ENCODE assay signal across 1 cellular context in the genomic region with DNA sequence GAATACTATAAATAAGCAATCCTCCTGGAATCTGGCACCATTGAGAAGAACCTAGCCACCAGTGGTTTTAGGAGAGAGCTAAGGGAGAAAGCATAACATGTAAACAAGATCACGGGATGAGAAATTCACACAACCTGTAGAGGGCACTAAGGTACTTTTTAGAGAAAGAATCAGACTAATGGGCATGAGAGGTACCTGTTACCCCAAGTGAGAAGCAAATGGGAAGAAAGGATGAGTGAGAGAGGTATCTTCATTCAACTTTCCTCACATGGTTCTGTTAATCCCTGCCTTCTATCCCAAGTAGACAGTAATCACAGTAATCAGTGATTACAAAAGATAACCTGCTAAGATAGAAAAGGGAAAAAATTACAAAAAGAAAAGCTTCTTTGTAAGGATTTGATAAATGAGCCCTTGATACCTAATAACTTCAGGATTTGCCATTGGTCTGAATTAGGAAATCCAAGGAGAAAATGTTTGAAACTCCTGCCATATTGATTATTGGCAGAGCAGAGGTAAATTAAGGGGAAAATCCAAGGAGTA.
TF ChIP-seq lines count a peak whose summit lies in the region.

No MANE protein-coding gene starts in this region.

TF ChIP-seq in GM12878, 131 proteins besides CTCF, POLR2A, EP300 and RAD21 (continued from another document and continues in another):
- TF ChIP-seq, protein P1, sequence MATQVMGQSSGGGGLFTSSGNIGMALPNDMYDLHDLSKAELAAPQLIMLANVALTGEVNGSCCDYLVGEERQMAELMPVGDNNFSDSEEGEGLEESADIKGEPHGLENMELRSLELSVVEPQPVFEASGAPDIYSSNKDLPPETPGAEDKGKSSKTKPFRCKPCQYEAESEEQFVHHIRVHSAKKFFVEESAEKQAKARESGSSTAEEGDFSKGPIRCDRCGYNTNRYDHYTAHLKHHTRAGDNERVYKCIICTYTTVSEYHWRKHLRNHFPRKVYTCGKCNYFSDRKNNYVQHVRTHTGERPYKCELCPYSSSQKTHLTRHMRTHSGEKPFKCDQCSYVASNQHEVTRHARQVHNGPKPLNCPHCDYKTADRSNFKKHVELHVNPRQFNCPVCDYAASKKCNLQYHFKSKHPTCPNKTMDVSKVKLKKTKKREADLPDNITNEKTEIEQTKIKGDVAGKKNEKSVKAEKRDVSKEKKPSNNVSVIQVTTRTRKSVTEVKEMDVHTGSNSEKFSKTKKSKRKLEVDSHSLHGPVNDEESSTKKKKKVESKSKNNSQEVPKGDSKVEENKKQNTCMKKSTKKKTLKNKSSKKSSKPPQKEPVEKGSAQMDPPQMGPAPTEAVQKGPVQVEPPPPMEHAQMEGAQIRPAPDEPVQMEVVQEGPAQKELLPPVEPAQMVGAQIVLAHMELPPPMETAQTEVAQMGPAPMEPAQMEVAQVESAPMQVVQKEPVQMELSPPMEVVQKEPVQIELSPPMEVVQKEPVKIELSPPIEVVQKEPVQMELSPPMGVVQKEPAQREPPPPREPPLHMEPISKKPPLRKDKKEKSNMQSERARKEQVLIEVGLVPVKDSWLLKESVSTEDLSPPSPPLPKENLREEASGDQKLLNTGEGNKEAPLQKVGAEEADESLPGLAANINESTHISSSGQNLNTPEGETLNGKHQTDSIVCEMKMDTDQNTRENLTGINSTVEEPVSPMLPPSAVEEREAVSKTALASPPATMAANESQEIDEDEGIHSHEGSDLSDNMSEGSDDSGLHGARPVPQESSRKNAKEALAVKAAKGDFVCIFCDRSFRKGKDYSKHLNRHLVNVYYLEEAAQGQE (IDR thresholded peaks at IDR 0.05; ENCODE audit: low read depth, low read length), result no peak
- TF ChIP-seq RCOR1 (conservative IDR thresholded peaks at IDR 0.05; ENCODE audit: low read depth, low read length), result 0 out of 2 replicates have a peak, but pooled peaks have one; percentile 49
- TF ChIP-seq, protein P2, sequence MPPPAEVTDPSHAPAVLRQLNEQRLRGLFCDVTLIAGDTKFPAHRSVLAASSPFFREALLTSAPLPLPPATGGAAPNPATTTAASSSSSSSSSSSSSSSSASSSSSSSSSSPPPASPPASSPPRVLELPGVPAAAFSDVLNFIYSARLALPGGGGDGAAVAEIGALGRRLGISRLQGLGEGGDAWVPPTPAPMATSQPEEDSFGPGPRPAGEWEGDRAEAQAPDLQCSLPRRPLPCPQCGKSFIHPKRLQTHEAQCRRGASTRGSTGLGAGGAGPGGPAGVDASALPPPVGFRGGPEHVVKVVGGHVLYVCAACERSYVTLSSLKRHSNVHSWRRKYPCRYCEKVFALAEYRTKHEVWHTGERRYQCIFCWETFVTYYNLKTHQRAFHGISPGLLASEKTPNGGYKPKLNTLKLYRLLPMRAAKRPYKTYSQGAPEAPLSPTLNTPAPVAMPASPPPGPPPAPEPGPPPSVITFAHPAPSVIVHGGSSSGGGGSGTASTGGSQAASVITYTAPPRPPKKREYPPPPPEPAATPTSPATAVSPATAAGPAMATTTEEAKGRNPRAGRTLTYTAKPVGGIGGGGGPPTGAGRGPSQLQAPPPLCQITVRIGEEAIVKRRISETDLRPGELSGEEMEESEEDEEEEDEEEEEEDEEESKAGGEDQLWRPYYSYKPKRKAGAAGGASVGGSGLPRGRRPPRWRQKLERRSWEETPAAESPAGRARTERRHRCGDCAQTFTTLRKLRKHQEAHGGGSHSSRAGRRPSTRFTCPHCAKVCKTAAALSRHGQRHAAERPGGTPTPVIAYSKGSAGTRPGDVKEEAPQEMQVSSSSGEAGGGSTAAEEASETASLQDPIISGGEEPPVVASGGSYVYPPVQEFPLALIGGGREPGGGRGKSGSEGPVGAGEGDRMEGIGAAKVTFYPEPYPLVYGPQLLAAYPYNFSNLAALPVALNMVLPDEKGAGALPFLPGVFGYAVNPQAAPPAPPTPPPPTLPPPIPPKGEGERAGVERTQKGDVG (CRISPR knock-in tag; IDR thresholded peaks at IDR 0.05), result no peak
- TF ChIP-seq BMI1 (IDR thresholded peaks at IDR 0.05; ENCODE audit: borderline replicate concordance), result no peak
- no peak for TF ChIP-seq ZSCAN29 (IDR thresholded peaks at IDR 0.05)
- peak; percentile 58; the same call in 1 of the 2 replicates for TF ChIP-seq STAT3 (IDR thresholded peaks at IDR 0.05; ENCODE audit: low read depth, low read length)
- TF ChIP-seq, protein P3, sequence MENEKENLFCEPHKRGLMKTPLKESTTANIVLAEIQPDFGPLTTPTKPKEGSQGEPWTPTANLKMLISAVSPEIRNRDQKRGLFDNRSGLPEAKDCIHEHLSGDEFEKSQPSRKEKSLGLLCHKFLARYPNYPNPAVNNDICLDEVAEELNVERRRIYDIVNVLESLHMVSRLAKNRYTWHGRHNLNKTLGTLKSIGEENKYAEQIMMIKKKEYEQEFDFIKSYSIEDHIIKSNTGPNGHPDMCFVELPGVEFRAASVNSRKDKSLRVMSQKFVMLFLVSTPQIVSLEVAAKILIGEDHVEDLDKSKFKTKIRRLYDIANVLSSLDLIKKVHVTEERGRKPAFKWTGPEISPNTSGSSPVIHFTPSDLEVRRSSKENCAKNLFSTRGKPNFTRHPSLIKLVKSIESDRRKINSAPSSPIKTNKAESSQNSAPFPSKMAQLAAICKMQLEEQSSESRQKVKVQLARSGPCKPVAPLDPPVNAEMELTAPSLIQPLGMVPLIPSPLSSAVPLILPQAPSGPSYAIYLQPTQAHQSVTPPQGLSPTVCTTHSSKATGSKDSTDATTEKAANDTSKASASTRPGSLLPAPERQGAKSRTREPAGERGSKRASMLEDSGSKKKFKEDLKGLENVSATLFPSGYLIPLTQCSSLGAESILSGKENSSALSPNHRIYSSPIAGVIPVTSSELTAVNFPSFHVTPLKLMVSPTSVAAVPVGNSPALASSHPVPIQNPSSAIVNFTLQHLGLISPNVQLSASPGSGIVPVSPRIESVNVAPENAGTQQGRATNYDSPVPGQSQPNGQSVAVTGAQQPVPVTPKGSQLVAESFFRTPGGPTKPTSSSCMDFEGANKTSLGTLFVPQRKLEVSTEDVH (IDR thresholded peaks at IDR 0.05; ENCODE audit: low read depth, partially characterized antibody), result no peak
- TF ChIP-seq FOS (IDR thresholded peaks at IDR 0.05; ENCODE audit: borderline replicate concordance, extremely low read depth, insufficient read length), result no peak
- TF ChIP-seq, protein P4, sequence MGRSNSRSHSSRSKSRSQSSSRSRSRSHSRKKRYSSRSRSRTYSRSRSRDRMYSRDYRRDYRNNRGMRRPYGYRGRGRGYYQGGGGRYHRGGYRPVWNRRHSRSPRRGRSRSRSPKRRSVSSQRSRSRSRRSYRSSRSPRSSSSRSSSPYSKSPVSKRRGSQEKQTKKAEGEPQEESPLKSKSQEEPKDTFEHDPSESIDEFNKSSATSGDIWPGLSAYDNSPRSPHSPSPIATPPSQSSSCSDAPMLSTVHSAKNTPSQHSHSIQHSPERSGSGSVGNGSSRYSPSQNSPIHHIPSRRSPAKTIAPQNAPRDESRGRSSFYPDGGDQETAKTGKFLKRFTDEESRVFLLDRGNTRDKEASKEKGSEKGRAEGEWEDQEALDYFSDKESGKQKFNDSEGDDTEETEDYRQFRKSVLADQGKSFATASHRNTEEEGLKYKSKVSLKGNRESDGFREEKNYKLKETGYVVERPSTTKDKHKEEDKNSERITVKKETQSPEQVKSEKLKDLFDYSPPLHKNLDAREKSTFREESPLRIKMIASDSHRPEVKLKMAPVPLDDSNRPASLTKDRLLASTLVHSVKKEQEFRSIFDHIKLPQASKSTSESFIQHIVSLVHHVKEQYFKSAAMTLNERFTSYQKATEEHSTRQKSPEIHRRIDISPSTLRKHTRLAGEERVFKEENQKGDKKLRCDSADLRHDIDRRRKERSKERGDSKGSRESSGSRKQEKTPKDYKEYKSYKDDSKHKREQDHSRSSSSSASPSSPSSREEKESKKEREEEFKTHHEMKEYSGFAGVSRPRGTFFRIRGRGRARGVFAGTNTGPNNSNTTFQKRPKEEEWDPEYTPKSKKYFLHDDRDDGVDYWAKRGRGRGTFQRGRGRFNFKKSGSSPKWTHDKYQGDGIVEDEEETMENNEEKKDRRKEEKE (IDR thresholded peaks at IDR 0.05), result no peak
- TF ChIP-seq MYB (IDR thresholded peaks at IDR 0.05; ENCODE audit: borderline replicate concordance, low read depth, low read length), result no peak
- TF ChIP-seq IKZF2 (IDR thresholded peaks at IDR 0.05), result peak in 1 of 2 experiments; percentile 10; a peak in 1 of 4 replicates
- TF ChIP-seq, protein P5, sequence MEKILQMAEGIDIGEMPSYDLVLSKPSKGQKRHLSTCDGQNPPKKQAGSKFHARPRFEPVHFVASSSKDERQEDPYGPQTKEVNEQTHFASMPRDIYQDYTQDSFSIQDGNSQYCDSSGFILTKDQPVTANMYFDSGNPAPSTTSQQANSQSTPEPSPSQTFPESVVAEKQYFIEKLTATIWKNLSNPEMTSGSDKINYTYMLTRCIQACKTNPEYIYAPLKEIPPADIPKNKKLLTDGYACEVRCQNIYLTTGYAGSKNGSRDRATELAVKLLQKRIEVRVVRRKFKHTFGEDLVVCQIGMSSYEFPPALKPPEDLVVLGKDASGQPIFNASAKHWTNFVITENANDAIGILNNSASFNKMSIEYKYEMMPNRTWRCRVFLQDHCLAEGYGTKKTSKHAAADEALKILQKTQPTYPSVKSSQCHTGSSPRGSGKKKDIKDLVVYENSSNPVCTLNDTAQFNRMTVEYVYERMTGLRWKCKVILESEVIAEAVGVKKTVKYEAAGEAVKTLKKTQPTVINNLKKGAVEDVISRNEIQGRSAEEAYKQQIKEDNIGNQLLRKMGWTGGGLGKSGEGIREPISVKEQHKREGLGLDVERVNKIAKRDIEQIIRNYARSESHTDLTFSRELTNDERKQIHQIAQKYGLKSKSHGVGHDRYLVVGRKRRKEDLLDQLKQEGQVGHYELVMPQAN (conservative IDR thresholded peaks at IDR 0.05), result no peak
- TF ChIP-seq TCF7 (IDR thresholded peaks at IDR 0.05; ENCODE audit: borderline replicate concordance), result no peak
- no peak for TF ChIP-seq SREBF2 (IDR thresholded peaks at IDR 0.05; ENCODE audit: low read length)
- TF ChIP-seq, protein P6, sequence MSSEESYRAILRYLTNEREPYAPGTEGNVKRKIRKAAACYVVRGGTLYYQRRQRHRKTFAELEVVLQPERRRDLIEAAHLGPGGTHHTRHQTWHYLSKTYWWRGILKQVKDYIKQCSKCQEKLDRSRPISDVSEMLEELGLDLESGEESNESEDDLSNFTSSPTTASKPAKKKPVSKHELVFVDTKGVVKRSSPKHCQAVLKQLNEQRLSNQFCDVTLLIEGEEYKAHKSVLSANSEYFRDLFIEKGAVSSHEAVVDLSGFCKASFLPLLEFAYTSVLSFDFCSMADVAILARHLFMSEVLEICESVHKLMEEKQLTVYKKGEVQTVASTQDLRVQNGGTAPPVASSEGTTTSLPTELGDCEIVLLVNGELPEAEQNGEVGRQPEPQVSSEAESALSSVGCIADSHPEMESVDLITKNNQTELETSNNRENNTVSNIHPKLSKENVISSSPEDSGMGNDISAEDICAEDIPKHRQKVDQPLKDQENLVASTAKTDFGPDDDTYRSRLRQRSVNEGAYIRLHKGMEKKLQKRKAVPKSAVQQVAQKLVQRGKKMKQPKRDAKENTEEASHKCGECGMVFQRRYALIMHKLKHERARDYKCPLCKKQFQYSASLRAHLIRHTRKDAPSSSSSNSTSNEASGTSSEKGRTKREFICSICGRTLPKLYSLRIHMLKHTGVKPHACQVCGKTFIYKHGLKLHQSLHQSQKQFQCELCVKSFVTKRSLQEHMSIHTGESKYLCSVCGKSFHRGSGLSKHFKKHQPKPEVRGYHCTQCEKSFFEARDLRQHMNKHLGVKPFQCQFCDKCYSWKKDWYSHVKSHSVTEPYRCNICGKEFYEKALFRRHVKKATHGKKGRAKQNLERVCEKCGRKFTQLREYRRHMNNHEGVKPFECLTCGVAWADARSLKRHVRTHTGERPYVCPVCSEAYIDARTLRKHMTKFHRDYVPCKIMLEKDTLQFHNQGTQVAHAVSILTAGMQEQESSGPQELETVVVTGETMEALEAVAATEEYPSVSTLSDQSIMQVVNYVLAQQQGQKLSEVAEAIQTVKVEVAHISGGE (CRISPR knock-in tag; IDR thresholded peaks at IDR 0.05), result no peak
- TF ChIP-seq SP1 (IDR thresholded peaks at IDR 0.05; ENCODE audit: low read depth, low read length), result no peak
- no peak for TF ChIP-seq SPI1 (IDR thresholded peaks at IDR 0.05; ENCODE audit: borderline replicate concordance, insufficient read depth, low read depth, low read length)
- no peak for TF ChIP-seq GATAD2B (conservative IDR thresholded peaks at IDR 0.05; ENCODE audit: low read depth)
- TF ChIP-seq, protein P7, sequence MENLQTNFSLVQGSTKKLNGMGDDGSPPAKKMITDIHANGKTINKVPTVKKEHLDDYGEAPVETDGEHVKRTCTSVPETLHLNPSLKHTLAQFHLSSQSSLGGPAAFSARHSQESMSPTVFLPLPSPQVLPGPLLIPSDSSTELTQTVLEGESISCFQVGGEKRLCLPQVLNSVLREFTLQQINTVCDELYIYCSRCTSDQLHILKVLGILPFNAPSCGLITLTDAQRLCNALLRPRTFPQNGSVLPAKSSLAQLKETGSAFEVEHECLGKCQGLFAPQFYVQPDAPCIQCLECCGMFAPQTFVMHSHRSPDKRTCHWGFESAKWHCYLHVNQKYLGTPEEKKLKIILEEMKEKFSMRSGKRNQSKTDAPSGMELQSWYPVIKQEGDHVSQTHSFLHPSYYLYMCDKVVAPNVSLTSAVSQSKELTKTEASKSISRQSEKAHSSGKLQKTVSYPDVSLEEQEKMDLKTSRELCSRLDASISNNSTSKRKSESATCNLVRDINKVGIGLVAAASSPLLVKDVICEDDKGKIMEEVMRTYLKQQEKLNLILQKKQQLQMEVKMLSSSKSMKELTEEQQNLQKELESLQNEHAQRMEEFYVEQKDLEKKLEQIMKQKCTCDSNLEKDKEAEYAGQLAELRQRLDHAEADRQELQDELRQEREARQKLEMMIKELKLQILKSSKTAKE (IDR thresholded peaks at IDR 0.05; ENCODE audit: low read depth, poor library complexity, severe bottlenecking), result no peak
- no peak for TF ChIP-seq LARP7 (IDR thresholded peaks at IDR 0.05)
- TF ChIP-seq ZNF274 (IDR thresholded peaks at IDR 0.05; ENCODE audit: insufficient read depth, insufficient read length), result no peak
- no peak for TF ChIP-seq POU2F2 (IDR thresholded peaks at IDR 0.05; ENCODE audit: borderline replicate concordance, low read depth, low read length)
- TF ChIP-seq, protein P8, sequence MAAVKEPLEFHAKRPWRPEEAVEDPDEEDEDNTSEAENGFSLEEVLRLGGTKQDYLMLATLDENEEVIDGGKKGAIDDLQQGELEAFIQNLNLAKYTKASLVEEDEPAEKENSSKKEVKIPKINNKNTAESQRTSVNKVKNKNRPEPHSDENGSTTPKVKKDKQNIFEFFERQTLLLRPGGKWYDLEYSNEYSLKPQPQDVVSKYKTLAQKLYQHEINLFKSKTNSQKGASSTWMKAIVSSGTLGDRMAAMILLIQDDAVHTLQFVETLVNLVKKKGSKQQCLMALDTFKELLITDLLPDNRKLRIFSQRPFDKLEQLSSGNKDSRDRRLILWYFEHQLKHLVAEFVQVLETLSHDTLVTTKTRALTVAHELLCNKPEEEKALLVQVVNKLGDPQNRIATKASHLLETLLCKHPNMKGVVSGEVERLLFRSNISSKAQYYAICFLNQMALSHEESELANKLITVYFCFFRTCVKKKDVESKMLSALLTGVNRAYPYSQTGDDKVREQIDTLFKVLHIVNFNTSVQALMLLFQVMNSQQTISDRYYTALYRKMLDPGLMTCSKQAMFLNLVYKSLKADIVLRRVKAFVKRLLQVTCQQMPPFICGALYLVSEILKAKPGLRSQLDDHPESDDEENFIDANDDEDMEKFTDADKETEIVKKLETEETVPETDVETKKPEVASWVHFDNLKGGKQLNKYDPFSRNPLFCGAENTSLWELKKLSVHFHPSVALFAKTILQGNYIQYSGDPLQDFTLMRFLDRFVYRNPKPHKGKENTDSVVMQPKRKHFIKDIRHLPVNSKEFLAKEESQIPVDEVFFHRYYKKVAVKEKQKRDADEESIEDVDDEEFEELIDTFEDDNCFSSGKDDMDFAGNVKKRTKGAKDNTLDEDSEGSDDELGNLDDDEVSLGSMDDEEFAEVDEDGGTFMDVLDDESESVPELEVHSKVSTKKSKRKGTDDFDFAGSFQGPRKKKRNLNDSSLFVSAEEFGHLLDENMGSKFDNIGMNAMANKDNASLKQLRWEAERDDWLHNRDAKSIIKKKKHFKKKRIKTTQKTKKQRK (IDR thresholded peaks at IDR 0.05; ENCODE audit: low read depth, low read length), result no peak
- TF ChIP-seq BHLHE40 (IDR thresholded peaks at IDR 0.05; ENCODE audit: borderline replicate concordance in 1 of 2, low read depth in 2 of 2, low read length in 1 of 2), result peak; percentile 87 to 88
- peak; percentile 68; the same call in 1 of the 2 replicates for TF ChIP-seq SMC3 (IDR thresholded peaks at IDR 0.05; ENCODE audit: borderline replicate concordance, low read length)
